In genomic region chr13:49649244-49649962, GRCh38 we compare ENCODE assay signal across 12 cellular contexts. TPM values are rescaled to one million over a fixed set of nuclear protein-coding genes. Genes with fewer than 3 reads are reported as not detected.
A peak's percentile ranks its signal among the peaks of the same experiment; 100 is the strongest.
DNase-seq lines count a peak whose midpoint lies in the region; ATAC-seq and TF ChIP-seq lines count a peak whose summit lies in the region.
"Had no signal": no experiment of that assay in that cellular context is flagged by ENCODE, and none has a peak within 500 bp of the region (broad histone marks: within the 10 kb centered on the region; RNA-seq: fewer than 3 reads in every experiment).

No MANE protein-coding gene starts in this region.

- H3K4me3 ChIP-seq in brain microvascular endothelial cell (ENCODE audit: low read depth, low read length) (no peak overlapping the region), left lung (no peak overlapping the region)

- H3K4me1 ChIP-seq in left lung, result peaks cover 0 to 14% of the 10 kb centered on the region in 2 donors

- peaks cover 21% of the 10 kb centered on the region for H3K4me1 Mint-ChIP-seq in CD14-positive monocyte
- peaks cover 0 to 2% of the 10 kb centered on the region in 2 donors for H3K4me1 Mint-ChIP-seq in natural killer cell treated with Interleukin-12 subunit alpha and Interleukin-12 subunit beta and Interleukin-15 and Interleukin-18, amount 100 ng/mL, for 72 hours (ENCODE audit: low read depth in 2 of 2)

- H3K4me3 Mint-ChIP-seq in CD14-positive monocyte, result no peak overlapping the region
- H3K4me3 Mint-ChIP-seq in natural killer cell treated with Interleukin-12 subunit alpha and Interleukin-12 subunit beta and Interleukin-15 and Interleukin-18, amount 100 ng/mL, for 72 hours, result no peak overlapping the region
- H3K4me3 Mint-ChIP-seq: IgD-negative memory B cell; naive B cell; T-helper 2 cell treated with Interferon-gamma antibody and Interleukin-4, amounts not matched to agents 5 μg/mL and 100 μg/mL, for 36 hours had no signal

- H3K27me3 ChIP-seq in brain microvascular endothelial cell (replicated peaks), result no peaks in the 10 kb centered on the region
- no peaks in the 10 kb centered on the region for H3K27me3 ChIP-seq in left lung

- TF ChIP-seq CTCF in brain microvascular endothelial cell (IDR thresholded peaks at IDR 0.05; ENCODE audit: low read depth, low read length, missing control alignments) (peak; percentile 68), left lung (IDR thresholded peaks at IDR 0.05) (no peak), GM13977 (IDR thresholded peaks at IDR 0.05; ENCODE audit: extremely low read depth, insufficient read depth, missing control alignments) (no peak), CD14-positive monocyte (IDR thresholded peaks at IDR 0.05) (no peak)

- peaks cover 0 to 3% of the 10 kb centered on the region in 2 donors for H3K36me3 Mint-ChIP-seq in CD14-positive monocyte
- H3K36me3 Mint-ChIP-seq in natural killer cell treated with Interleukin-12 subunit alpha and Interleukin-12 subunit beta and Interleukin-15 and Interleukin-18, amount 100 ng/mL, for 72 hours, result no peaks in the 10 kb centered on the region
- H3K36me3 Mint-ChIP-seq: IgD-negative memory B cell, naive B cell had no signal

- H3K27ac ChIP-seq in brain microvascular endothelial cell (no peak overlapping the region), left lung (peak overlapping the region in 1 of 2 donors; percentile 11)

- no peaks in the 10 kb centered on the region for H3K9me3 Mint-ChIP-seq in CD14-positive monocyte
- H3K9me3 Mint-ChIP-seq in natural killer cell treated with Interleukin-12 subunit alpha and Interleukin-12 subunit beta and Interleukin-15 and Interleukin-18, amount 100 ng/mL, for 72 hours, result no peaks in the 10 kb centered on the region
- H3K9me3 Mint-ChIP-seq: IgD-negative memory B cell; naive B cell; T-helper 2 cell treated with Interferon-gamma antibody and Interleukin-4, amounts not matched to agents 5 μg/mL and 100 μg/mL, for 36 hours had no signal

- no peaks in the 10 kb centered on the region for H3K9me3 ChIP-seq in left lung

- ATAC-seq in left lung, result peak; percentile 74
- no peak for ATAC-seq in natural killer cell treated with Interleukin-12 subunit alpha and Interleukin-12 subunit beta and Interleukin-15 and Interleukin-18, amount 100 ng/mL, for 72 hours

- intact Hi-C loops in left lung (cut with DNase I) (no loop called here), CD14-positive monocyte (cut with micrococcal nuclease) (no loop called here)

- H3K27ac Mint-ChIP-seq in CD14-positive monocyte, result no peak overlapping the region
- H3K27ac Mint-ChIP-seq in natural killer cell treated with Interleukin-12 subunit alpha and Interleukin-12 subunit beta and Interleukin-15 and Interleukin-18, amount 100 ng/mL, for 72 hours, result no peak overlapping the region
- H3K27ac Mint-ChIP-seq: IgD-negative memory B cell; T-helper 2 cell treated with Interferon-gamma antibody and Interleukin-4, amounts not matched to agents 5 μg/mL and 100 μg/mL, for 36 hours had no signal

- in situ Hi-C loops in KBM-7 (cut with MboI; ENCODE audit: low pct_unique_long_range_greater_than_20kb, low sequenced_read_pairs), result no loop called here
- in situ Hi-C loops in brain microvascular endothelial cell (cut with HindIII; ENCODE audit: low pct_ligation_motif_present, low sequenced_read_pairs), result no loop called here
- in situ Hi-C loops in GM13977 (cut with MboI; ENCODE audit: low pct_unique_long_range_greater_than_20kb, low sequenced_read_pairs, unreplicated experiment), result no loop called here

- H3K27me3 Mint-ChIP-seq in CD14-positive monocyte (ENCODE audit: low read depth in 3 of 3), result peaks cover 0 to 4% (median 3%) of the 10 kb centered on the region in 3 donors
- no peaks in the 10 kb centered on the region for H3K27me3 Mint-ChIP-seq in natural killer cell treated with Interleukin-12 subunit alpha and Interleukin-12 subunit beta and Interleukin-15 and Interleukin-18, amount 100 ng/mL, for 72 hours
- H3K27me3 Mint-ChIP-seq: IgD-negative memory B cell, naive B cell had no signal

- H3K36me3 ChIP-seq in brain microvascular endothelial cell (replicated peaks) (no peaks in the 10 kb centered on the region), left lung (no peaks in the 10 kb centered on the region)

- DNase-seq in AG08396 (ENCODE audit: low spot score) (peak; percentile 37), KBM-7 (peak; percentile 32), brain microvascular endothelial cell (peak; percentile 22), left lung (no peak), GM13977 (ENCODE audit: low spot score) (no peak), CD14-positive monocyte (ENCODE audit: low spot score) (no peak)
- DNase-seq in natural killer cell treated with Interleukin-12 subunit alpha and Interleukin-12 subunit beta and Interleukin-15 and Interleukin-18, amount 100 ng/mL, for 72 hours (ENCODE audit: low spot score), result no peak
- DNase-seq in activated CD4-positive, alpha-beta T cell treated with anti-CD3 and anti-CD28 coated beads for 48 hours, result no peak
- DNase-seq: DMS79 treated with DMSO at 0.1 percent for 48 hours, naive B cell had no signal

RNA-seq across cellular contexts. Expression of gene ARL11, which starts 21.1 kb away (rescaled TPM):
- 1 to 10 TPM; 2.2 to 7.6 TPM for total RNA-seq in left lung
- 10 to 100 TPM; 15.2 to 19.2 TPM for polyA plus RNA-seq in CD14-positive monocyte
- under 1 TPM; 0.48 to 0.50 TPM for total RNA-seq in natural killer cell treated with Interleukin-12 subunit alpha and Interleukin-12 subunit beta and Interleukin-15 and Interleukin-18, amount 100 ng/mL, for 72 hours

RNA-seq across cellular contexts. Expression of gene EBPL, which starts 41.9 kb away (rescaled TPM):
- total RNA-seq in left lung, result 10 to 100 TPM; 54.6 to 68.7 TPM
- 10 to 100 TPM; 27.3 to 29.4 TPM for polyA plus RNA-seq in CD14-positive monocyte
- 10 to 100 TPM; 20.1 to 39.0 TPM for total RNA-seq in natural killer cell treated with Interleukin-12 subunit alpha and Interleukin-12 subunit beta and Interleukin-15 and Interleukin-18, amount 100 ng/mL, for 72 hours

Comparison
In these comparisons a context has a peak if more than half of its experiments do, and no peak if none do; other contexts are left out.
1. DNase-seq: peak in AG08396 (single experiment), KBM-7 (single experiment) and brain microvascular endothelial cell (single experiment); none in left lung (0 of 2), GM13977 (single experiment), CD14-positive monocyte (single experiment), natural killer cell treated with Interleukin-12 subunit alpha and Interleukin-12 subunit beta and Interleukin-15 and Interleukin-18, amount 100 ng/mL, for 72 hours (single experiment) and activated CD4-positive, alpha-beta T cell treated with anti-CD3 and anti-CD28 coated beads for 48 hours (single experiment).